29 cellular contexts compared by ENCODE assay signal in the genomic region with DNA sequence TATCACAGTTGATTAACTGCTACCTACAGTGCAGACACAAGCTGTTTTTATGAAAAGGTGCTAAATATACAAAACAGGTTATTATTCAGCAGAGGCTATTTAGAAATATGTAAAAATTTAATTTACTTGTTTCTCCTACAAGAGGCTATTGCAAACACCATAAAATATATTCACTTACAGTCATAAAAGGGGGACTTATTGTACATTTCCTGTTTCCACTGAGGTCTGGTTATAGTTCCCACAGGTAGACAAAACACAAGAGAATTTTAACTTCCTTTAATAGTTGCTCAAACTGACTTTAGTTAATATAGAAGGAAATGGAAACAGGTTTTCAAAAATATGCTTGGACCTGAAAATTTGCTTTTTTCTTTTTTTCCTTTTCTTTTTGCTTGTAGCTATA. TPM values are rescaled to one million over a fixed set of nuclear protein-coding genes. Genes with fewer than 3 reads are reported as not detected.
DNase-seq lines count a peak whose midpoint lies in the region; ATAC-seq and TF ChIP-seq lines count a peak whose summit lies in the region.
"Had no signal": no experiment of that assay in that cellular context is flagged by ENCODE, and none has a peak within 500 bp of the region (broad histone marks: within the 10 kb centered on the region; RNA-seq: fewer than 3 reads in every experiment).

No MANE protein-coding gene starts in this region.

- H3K79me2 ChIP-seq in Loucy (ENCODE audit: insufficient read depth, low read length), result no peaks in the 10 kb centered on the region
- no peaks in the 10 kb centered on the region for H3K79me2 ChIP-seq in neural progenitor cell (ENCODE audit: low read depth)

- H3K4me2 ChIP-seq in Loucy (ENCODE audit: low read depth, low read length, poor library complexity, severe bottlenecking) (peak overlapping the region; percentile 67), neural progenitor cell (peak overlapping the region; percentile 66)
- H3K4me2 ChIP-seq: KMS-11 had no signal

- peak overlapping the region; percentile 38 for H3K4me3 ChIP-seq in Loucy (ENCODE audit: low read length, poor library complexity, severe bottlenecking)
- H3K4me3 ChIP-seq in neural progenitor cell, result no peak overlapping the region
- H3K4me3 ChIP-seq in breast epithelium, result no peak overlapping the region
- H3K4me3 ChIP-seq: GM12878, lung, skin epidermis had no signal

- H3K27me3 ChIP-seq in Loucy (ENCODE audit: insufficient read depth, low read length, poor library complexity, severe bottlenecking) (no peaks in the 10 kb centered on the region), neural progenitor cell (no peaks in the 10 kb centered on the region), breast epithelium (no peaks in the 10 kb centered on the region)
- H3K27me3 ChIP-seq: BE2C had no signal

- peaks cover 12% of the 10 kb centered on the region for H3K9me3 Mint-ChIP-seq in neural progenitor cell
- peaks cover 0 to 7% (median 2%) of the 10 kb centered on the region in 7 donors for H3K9me3 Mint-ChIP-seq in CD14-positive monocyte
- no peaks in the 10 kb centered on the region for H3K9me3 Mint-ChIP-seq in natural killer cell treated with Interleukin-12 subunit alpha and Interleukin-12 subunit beta and Interleukin-15 and Interleukin-18, amount 100 ng/mL, for 72 hours
- H3K9me3 Mint-ChIP-seq: activated B cell treated with CpG ODN at 0.5 μM for 24 hours; activated CD4-positive, alpha-beta T cell treated with anti-CD3 and anti-CD28 coated beads, Interleukin-2, amount 10 ng/mL, durations not matched to agents 7 days and 5 days; natural killer cell; type B pancreatic cell had no signal

- no peak overlapping the region for H3K9ac ChIP-seq in Loucy (ENCODE audit: low read depth, low read length, poor library complexity, severe bottlenecking)
- H3K9ac ChIP-seq in neural progenitor cell, result no peak overlapping the region
- H3K9ac ChIP-seq: KMS-11 had no signal

- H3K4me3 Mint-ChIP-seq in neural progenitor cell (no peak overlapping the region), CD14-positive monocyte (no peak overlapping the region)
- no peak overlapping the region for H3K4me3 Mint-ChIP-seq in natural killer cell treated with Interleukin-12 subunit alpha and Interleukin-12 subunit beta and Interleukin-15 and Interleukin-18, amount 100 ng/mL, for 72 hours
- H3K4me3 Mint-ChIP-seq: activated B cell treated with CpG ODN at 0.5 μM for 24 hours; activated CD4-positive, alpha-beta T cell treated with anti-CD3 and anti-CD28 coated beads, Interleukin-2, amount 10 ng/mL, durations not matched to agents 7 days and 5 days; activated naive CD8-positive, alpha-beta T cell; natural killer cell; type B pancreatic cell had no signal

- DNase-seq in neural progenitor cell (ENCODE audit: low spot score) (no peak), GM03348 (ENCODE audit: low spot score) (no peak), CD14-positive monocyte (ENCODE audit: low spot score) (no peak), breast epithelium (ENCODE audit: low spot score in 2 of 2) (no peak)
- DNase-seq in natural killer cell treated with Interleukin-12 subunit alpha and Interleukin-12 subunit beta and Interleukin-15 and Interleukin-18, amount 100 ng/mL, for 72 hours (ENCODE audit: low spot score), result no peak
- DNase-seq: activated B cell treated with CpG ODN at 0.5 μM for 24 hours; activated CD4-positive, alpha-beta T cell treated with anti-CD3 and anti-CD28 coated beads, Interleukin-2, amount 10 ng/mL, durations not matched to agents 7 days and 5 days; activated effector memory CD4-positive, alpha-beta T cell treated with Interleukin-2 at 50 U/mL for 16 hours; activated T-cell treated with anti-CD3 and anti-CD28 coated beads, Interleukin-2, amount 50 U/mL, for 1 hour; BE2C; DMS 273 treated with DMSO at 0.1 percent for 48 hours; hippocampal formation; natural killer cell; NCI-H1436; NCI-H82; RPMI8226; stimulated activated naive CD4-positive, alpha-beta T cell; T-helper 1 cell had no signal

- no peak for TF ChIP-seq POLR2A in breast epithelium (IDR thresholded peaks at IDR 0.05)

- H3K9me2 ChIP-seq in Loucy (replicated peaks; ENCODE audit: low read depth, low read length), result no peaks in the 10 kb centered on the region

- ATAC-seq in GM18867 (IDR thresholded peaks at IDR 0.05; ENCODE audit: unreplicated experiment) (peak; percentile 61), HG02885 (IDR thresholded peaks at IDR 0.05; ENCODE audit: poor library complexity, unreplicated experiment) (peak; percentile 63)
- no peak for ATAC-seq in natural killer cell treated with Interleukin-12 subunit alpha and Interleukin-12 subunit beta and Interleukin-15 and Interleukin-18, amount 100 ng/mL, for 72 hours
- ATAC-seq: GM12878, natural killer cell had no signal

- H3K27ac ChIP-seq in neural progenitor cell (peak overlapping the region; percentile 87), breast epithelium (no peak overlapping the region)
- H3K27ac ChIP-seq: KMS-11, skin epidermis had no signal

- H2AFZ ChIP-seq in Loucy (ENCODE audit: low read length) (no peak overlapping the region), neural progenitor cell (replicated peaks) (no peak overlapping the region)

- H3K27me3 Mint-ChIP-seq in neural progenitor cell (ENCODE audit: insufficient read depth, low read depth) (no peaks in the 10 kb centered on the region), CD14-positive monocyte (ENCODE audit: low read depth in 3 of 3) (peaks cover 0 to under 1% (median 0%) of the 10 kb centered on the region in 3 donors)
- no peaks in the 10 kb centered on the region for H3K27me3 Mint-ChIP-seq in natural killer cell treated with Interleukin-12 subunit alpha and Interleukin-12 subunit beta and Interleukin-15 and Interleukin-18, amount 100 ng/mL, for 72 hours
- H3K27me3 Mint-ChIP-seq: activated B cell treated with CpG ODN at 0.5 μM for 24 hours; activated CD4-positive, alpha-beta T cell treated with anti-CD3 and anti-CD28 coated beads, Interleukin-2, amount 10 ng/mL, durations not matched to agents 7 days and 5 days; type B pancreatic cell had no signal

- intact Hi-C loops in CD14-positive monocyte (cut with micrococcal nuclease) (no loop called here), breast epithelium (cut with DNase I; ENCODE audit: low total_unique reads) (no loop called here)

- no peaks in the 10 kb centered on the region; the same call in 1 of the 2 replicates for H3F3A ChIP-seq in Loucy (ENCODE audit: low read depth)
- H3F3A ChIP-seq in neural progenitor cell (ENCODE audit: low read depth), result peaks cover 18% of the 10 kb centered on the region

- H3K36me3 Mint-ChIP-seq in neural progenitor cell, result peaks cover 30% of the 10 kb centered on the region
- no peaks in the 10 kb centered on the region for H3K36me3 Mint-ChIP-seq in CD14-positive monocyte
- H3K36me3 Mint-ChIP-seq in natural killer cell treated with Interleukin-12 subunit alpha and Interleukin-12 subunit beta and Interleukin-15 and Interleukin-18, amount 100 ng/mL, for 72 hours, result no peaks in the 10 kb centered on the region
- H3K36me3 Mint-ChIP-seq: activated naive CD8-positive, alpha-beta T cell; natural killer cell had no signal

- H4K20me1 ChIP-seq in Loucy (ENCODE audit: insufficient read depth, low read length, poor library complexity, severe bottlenecking) (no peaks in the 10 kb centered on the region), neural progenitor cell (ENCODE audit: low read depth) (no peaks in the 10 kb centered on the region)

- H3K27ac Mint-ChIP-seq in neural progenitor cell (peak overlapping the region; percentile 2), CD14-positive monocyte (no peak overlapping the region)
- no peak overlapping the region for H3K27ac Mint-ChIP-seq in natural killer cell treated with Interleukin-12 subunit alpha and Interleukin-12 subunit beta and Interleukin-15 and Interleukin-18, amount 100 ng/mL, for 72 hours
- H3K27ac Mint-ChIP-seq: activated B cell treated with CpG ODN at 0.5 μM for 24 hours; activated CD4-positive, alpha-beta T cell treated with anti-CD3 and anti-CD28 coated beads, Interleukin-2, amount 10 ng/mL, durations not matched to agents 7 days and 5 days; activated naive CD8-positive, alpha-beta T cell; natural killer cell; type B pancreatic cell had no signal

- H3K4me1 Mint-ChIP-seq in neural progenitor cell, result peaks cover 32% of the 10 kb centered on the region
- H3K4me1 Mint-ChIP-seq in CD14-positive monocyte, result no peaks in the 10 kb centered on the region
- H3K4me1 Mint-ChIP-seq in natural killer cell treated with Interleukin-12 subunit alpha and Interleukin-12 subunit beta and Interleukin-15 and Interleukin-18, amount 100 ng/mL, for 72 hours (ENCODE audit: low read depth in 2 of 2), result no peaks in the 10 kb centered on the region
- H3K4me1 Mint-ChIP-seq: activated B cell treated with CpG ODN at 0.5 μM for 24 hours; activated CD4-positive, alpha-beta T cell treated with anti-CD3 and anti-CD28 coated beads, Interleukin-2, amount 10 ng/mL, durations not matched to agents 7 days and 5 days; natural killer cell had no signal

- TF ChIP-seq CTCF in Loucy (conservative IDR thresholded peaks at IDR 0.05; ENCODE audit: low read length) (no peak), neural progenitor cell (IDR thresholded peaks at IDR 0.05) (no peak), CD14-positive monocyte (IDR thresholded peaks at IDR 0.05) (no peak), breast epithelium (IDR thresholded peaks at IDR 0.05) (no peak)

- H3K4me1 ChIP-seq in Loucy (ENCODE audit: insufficient read depth, low read length, poor library complexity, severe bottlenecking) (peaks cover 25% of the 10 kb centered on the region), neural progenitor cell (peaks cover 16% of the 10 kb centered on the region), breast epithelium (no peaks in the 10 kb centered on the region)
- H3K4me1 ChIP-seq: BE2C had no signal

- no peaks in the 10 kb centered on the region for H3K9me3 ChIP-seq in Loucy (ENCODE audit: insufficient read depth, low read depth, low read length)
- no peaks in the 10 kb centered on the region for H3K9me3 ChIP-seq in neural progenitor cell (ENCODE audit: low read depth)
- H3K9me3 ChIP-seq in breast epithelium, result no peaks in the 10 kb centered on the region
- H3K9me3 ChIP-seq: BE2C had no signal

- H3K36me3 ChIP-seq in Loucy (ENCODE audit: insufficient read depth, low read length) (no peaks in the 10 kb centered on the region), neural progenitor cell (no peaks in the 10 kb centered on the region), breast epithelium (no peaks in the 10 kb centered on the region)
- H3K36me3 ChIP-seq: BE2C had no signal

RNA-seq across cellular contexts. Expression of a gene that starts 40.0 kb away (rescaled TPM):
- total RNA-seq in neural progenitor cell (ENCODE audit: low replicate concordance) (69.0 and 72.8 TPM in 2 replicates), breast epithelium (10 to 100 TPM in 1 of 3 donors, 1 to 10 TPM in 2; 1.8 to 12.0 (median 2.9) TPM)
- polyA plus RNA-seq in CD14-positive monocyte, result not detected
- not detected for total RNA-seq in natural killer cell treated with Interleukin-12 subunit alpha and Interleukin-12 subunit beta and Interleukin-15 and Interleukin-18, amount 100 ng/mL, for 72 hours
- total RNA-seq: activated B cell treated with CpG ODN at 0.5 μM for 24 hours; activated CD4-positive, alpha-beta T cell treated with anti-CD3 and anti-CD28 coated beads, Interleukin-2, amount 10 ng/mL, durations not matched to agents 7 days and 5 days; GM12878; natural killer cell; renal cortical epithelial cell; SK-MEL-5 had no signal

Comparison
In these comparisons a context has a peak if more than half of its experiments do, and no peak if none do; other contexts are left out.
1. ATAC-seq: peak in GM18867 (single experiment) and HG02885 (single experiment); none in natural killer cell treated with Interleukin-12 subunit alpha and Interleukin-12 subunit beta and Interleukin-15 and Interleukin-18, amount 100 ng/mL, for 72 hours (0 of 2).